9 cellular contexts compared by ENCODE assay signal in genomic region chr12:110224379-110225304, GRCh38. TPM values are rescaled to one million over a fixed set of nuclear protein-coding genes. Genes with fewer than 3 reads are reported as not detected.
DNase-seq lines count a peak whose midpoint lies in the region; ATAC-seq and TF ChIP-seq lines count a peak whose summit lies in the region.
"Had no signal": no experiment of that assay in that cellular context is flagged by ENCODE, and none has a peak within 500 bp of the region (broad histone marks: within the 10 kb centered on the region; RNA-seq: fewer than 3 reads in every experiment).

No MANE protein-coding gene starts in this region.

- H3K27me3 ChIP-seq in thoracic aorta (replicated peaks; ENCODE audit: insufficient read depth) = no peaks in the 10 kb centered on the region

- H3K9me3 ChIP-seq in thoracic aorta = no peaks in the 10 kb centered on the region

- H3K36me3 ChIP-seq in thoracic aorta = no peaks in the 10 kb centered on the region

- peak overlapping the region in 2 of 5 experiments; percentile 45 to 68 for H3K4me3 Mint-ChIP-seq in brain
- H3K4me3 Mint-ChIP-seq: dendritic cell treated with granulocyte-macrophage colony-stimulating factor and Interleukin-4, amounts not matched to agents 40 ng/mL and 50 ng/mL, for 4 days had no signal

- H3K27ac Mint-ChIP-seq in brain = peak overlapping the region in 4 of 5 experiments; percentile 57 to 87 (median 78)
- H3K27ac Mint-ChIP-seq: dendritic cell treated with granulocyte-macrophage colony-stimulating factor and Interleukin-4, amounts not matched to agents 40 ng/mL and 50 ng/mL, for 4 days had no signal

- ATAC-seq in thoracic aorta (ENCODE audit: insufficient number of reproducible peaks, low FRiP score, low read depth) = peak; percentile 71
- no peak for ATAC-seq in GM21515 (IDR thresholded peaks at IDR 0.05; ENCODE audit: unreplicated experiment)

- H3K4me1 ChIP-seq in thoracic aorta (ENCODE audit: control insufficient read depth in 1 of 2, low read depth in 2 of 2) = peaks cover 31 to 50% of the 10 kb centered on the region in 2 donors

- DNase-seq in AG20443 (ENCODE audit: low spot score) = peak; percentile 70
- DNase-seq in Kasumi-1 (lab: John Stamatoyannopoulos, UW) = peak; percentile 67 to 79
- peak; percentile 24 for DNase-seq in kidney glomerular epithelial cell (lab: John Stamatoyannopoulos, UW)
- DNase-seq in thoracic aorta (ENCODE audit: low spot score) = no peak
- no peak for DNase-seq in OCI-M2 (lab: John Stamatoyannopoulos, UW; ENCODE audit: unreplicated experiment)
- no peak for DNase-seq in effector CD4-positive, alpha-beta T cell

- TF ChIP-seq CTCF in brain (conservative IDR thresholded peaks at IDR 0.05) = peak; percentile 46 to 67
- peak; percentile 59 for TF ChIP-seq CTCF in thoracic aorta (IDR thresholded peaks at IDR 0.05)

- H3K27me3 Mint-ChIP-seq in brain = no peaks in the 10 kb centered on the region
- H3K27me3 Mint-ChIP-seq: dendritic cell treated with granulocyte-macrophage colony-stimulating factor and Interleukin-4, amounts not matched to agents 40 ng/mL and 50 ng/mL, for 4 days had no signal

- no peaks in the 10 kb centered on the region for H3K9me3 Mint-ChIP-seq in brain
- H3K9me3 Mint-ChIP-seq: dendritic cell treated with granulocyte-macrophage colony-stimulating factor and Interleukin-4, amounts not matched to agents 40 ng/mL and 50 ng/mL, for 4 days had no signal

- peak overlapping the region; percentile 64 for H3K4me3 ChIP-seq in thoracic aorta

- H3K36me3 Mint-ChIP-seq in brain = peaks cover 14% of the 10 kb centered on the region

- peaks cover 34% of the 10 kb centered on the region for H3K4me1 Mint-ChIP-seq in brain

- H3K27ac ChIP-seq in thoracic aorta = peak overlapping the region; percentile 67 to 78

RNA-seq across cellular contexts. Expression of gene ATP2A2, which starts 56.4 kb away (rescaled TPM):
- 139 TPM for polyA plus RNA-seq in brain (ENCODE audit: insufficient read depth, low read depth, low replicate concordance)
- total RNA-seq in thoracic aorta = 100 to 1,000 TPM; 226 to 290 TPM

Comparison
In these comparisons a context has a peak if more than half of its experiments do, and no peak if none do; other contexts are left out.
1. DNase-seq: peak in AG20443 (single experiment), Kasumi-1 (2 of 2) and kidney glomerular epithelial cell (single experiment); none in thoracic aorta (single experiment), OCI-M2 (single experiment) and effector CD4-positive, alpha-beta T cell (single experiment).